In the genomic region with DNA sequence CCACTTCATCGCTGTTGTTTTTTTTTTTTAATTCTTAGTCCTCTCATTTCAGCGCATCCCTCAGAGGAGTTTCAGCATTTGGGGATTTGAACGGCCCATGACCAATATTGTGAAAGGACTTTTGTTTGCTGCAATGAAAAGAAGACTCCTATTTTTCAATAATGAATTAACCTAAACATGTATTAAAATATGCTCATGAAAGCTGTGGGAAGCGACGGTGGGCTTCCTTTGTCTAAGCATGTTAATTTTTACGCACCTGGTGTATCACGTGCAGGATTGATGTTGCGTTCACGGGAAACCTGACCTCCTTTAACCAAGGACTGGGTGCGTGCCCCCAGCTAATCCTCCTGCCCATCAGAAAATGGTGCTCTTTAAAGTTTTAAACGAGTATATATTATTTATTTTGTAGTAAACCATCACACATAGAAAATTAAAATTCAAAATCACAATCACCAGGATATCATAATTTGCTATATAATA, we compare ENCODE assay signal across 8 cellular contexts. TPM values are rescaled to one million over a fixed set of nuclear protein-coding genes. Genes with fewer than 3 reads are reported as not detected.
DNase-seq lines count a peak whose midpoint lies in the region; ATAC-seq and TF ChIP-seq lines count a peak whose summit lies in the region.

No MANE protein-coding gene starts in this region.

- H3K36me3 Mint-ChIP-seq in stimulated activated naive CD8-positive, alpha-beta T cell treated with anti-CD3 and anti-CD28 coated beads, Interleukin-15, Interleukin-2, amounts not matched to agents 100 ng/mL and 50 ng/mL, for 24 hours (ENCODE audit: low read depth) = no peaks in the 10 kb centered on the region
- no peaks in the 10 kb centered on the region for H3K36me3 Mint-ChIP-seq in activated naive CD8-positive, alpha-beta T cell treated with anti-CD3 and anti-CD28 coated beads, Interleukin-2, amount 10 ng/mL, durations not matched to agents 7 days and 5 days
- H3K36me3 Mint-ChIP-seq in memory B cell = no peaks in the 10 kb centered on the region

- peak overlapping the region; percentile 85 for H3K4me3 Mint-ChIP-seq in stimulated activated naive CD8-positive, alpha-beta T cell treated with anti-CD3 and anti-CD28 coated beads, Interleukin-15, Interleukin-2, amounts not matched to agents 100 ng/mL and 50 ng/mL, for 24 hours
- H3K4me3 Mint-ChIP-seq in activated naive CD8-positive, alpha-beta T cell treated with anti-CD3 and anti-CD28 coated beads, Interleukin-2, amount 10 ng/mL, durations not matched to agents 7 days and 5 days = peak overlapping the region; percentile 95
- H3K4me3 Mint-ChIP-seq in memory B cell = peak overlapping the region; percentile 93

- peaks cover 10% of the 10 kb centered on the region for H3K4me1 Mint-ChIP-seq in stimulated activated naive CD8-positive, alpha-beta T cell treated with anti-CD3 and anti-CD28 coated beads, Interleukin-15, Interleukin-2, amounts not matched to agents 100 ng/mL and 50 ng/mL, for 24 hours (ENCODE audit: low read depth)
- peaks cover 7% of the 10 kb centered on the region for H3K4me1 Mint-ChIP-seq in activated naive CD8-positive, alpha-beta T cell treated with anti-CD3 and anti-CD28 coated beads, Interleukin-2, amount 10 ng/mL, durations not matched to agents 7 days and 5 days
- peaks cover 14% of the 10 kb centered on the region for H3K4me1 Mint-ChIP-seq in memory B cell

- peak overlapping the region; percentile 48 for H3K27ac Mint-ChIP-seq in stimulated activated naive CD8-positive, alpha-beta T cell treated with anti-CD3 and anti-CD28 coated beads, Interleukin-15, Interleukin-2, amounts not matched to agents 100 ng/mL and 50 ng/mL, for 24 hours
- H3K27ac Mint-ChIP-seq in activated naive CD8-positive, alpha-beta T cell treated with anti-CD3 and anti-CD28 coated beads, Interleukin-2, amount 10 ng/mL, durations not matched to agents 7 days and 5 days = peak overlapping the region; percentile 69
- H3K27ac Mint-ChIP-seq in memory B cell = peak overlapping the region; percentile 93

- TF ChIP-seq CTCF in GM13977 (IDR thresholded peaks at IDR 0.05; ENCODE audit: extremely low read depth, insufficient read depth, missing control alignments) = no peak

- in situ Hi-C loops in GM13977 (cut with MboI; ENCODE audit: low pct_unique_long_range_greater_than_20kb, low sequenced_read_pairs, unreplicated experiment) = no loop called here

- no peak for DNase-seq in stimulated activated naive CD8-positive, alpha-beta T cell treated with anti-CD3 and anti-CD28 coated beads, Interleukin-15, Interleukin-2, amounts not matched to agents 100 U/mL and 50 U/mL, for 24 hours
- DNase-seq in activated naive CD8-positive, alpha-beta T cell treated with anti-CD3 and anti-CD28 coated beads, Interleukin-2, amount 10 ng/mL, durations not matched to agents 7 days and 5 days = no peak
- no peak for DNase-seq in memory B cell (ENCODE audit: low spot score in 2 of 2)
- no peak for DNase-seq in GM13977 (ENCODE audit: low spot score)
- no peak for DNase-seq in NCI-H187 treated with DMSO at 0.1 percent for 48 hours (lab: John Stamatoyannopoulos, UW)
- no peak for DNase-seq in retina
- DNase-seq in Kasumi-1 (lab: John Stamatoyannopoulos, UW) = no peak

- no peaks in the 10 kb centered on the region for H3K9me3 Mint-ChIP-seq in stimulated activated naive CD8-positive, alpha-beta T cell treated with anti-CD3 and anti-CD28 coated beads, Interleukin-15, Interleukin-2, amounts not matched to agents 100 ng/mL and 50 ng/mL, for 24 hours
- no peaks in the 10 kb centered on the region for H3K9me3 Mint-ChIP-seq in activated naive CD8-positive, alpha-beta T cell treated with anti-CD3 and anti-CD28 coated beads, Interleukin-2, amount 10 ng/mL, durations not matched to agents 7 days and 5 days
- no peaks in the 10 kb centered on the region for H3K9me3 Mint-ChIP-seq in memory B cell

- no peak for ATAC-seq in stimulated activated naive CD8-positive, alpha-beta T cell treated with anti-CD3 and anti-CD28 coated beads, Interleukin-15, Interleukin-2, amounts not matched to agents 100 U/mL and 50 U/mL, for 24 hours
- no peak for ATAC-seq in activated naive CD8-positive, alpha-beta T cell treated with anti-CD3 and anti-CD28 coated beads, Interleukin-2, amount 10 ng/mL, durations not matched to agents 7 days and 5 days (ENCODE audit: low read depth)
- no peak for ATAC-seq in memory B cell (ENCODE audit: low read depth)

- H3K27me3 Mint-ChIP-seq in stimulated activated naive CD8-positive, alpha-beta T cell treated with anti-CD3 and anti-CD28 coated beads, Interleukin-15, Interleukin-2, amounts not matched to agents 100 ng/mL and 50 ng/mL, for 24 hours = peaks cover 26% of the 10 kb centered on the region
- peaks cover 53% of the 10 kb centered on the region for H3K27me3 Mint-ChIP-seq in activated naive CD8-positive, alpha-beta T cell treated with anti-CD3 and anti-CD28 coated beads, Interleukin-2, amount 10 ng/mL, durations not matched to agents 7 days and 5 days
- peaks cover 5% of the 10 kb centered on the region for H3K27me3 Mint-ChIP-seq in memory B cell

- POLR2A ChIA-PET in activated naive CD8-positive, alpha-beta T cell treated with anti-CD3 and anti-CD28 coated beads, Interleukin-2, amount 10 ng/mL, durations not matched to agents 7 days and 5 days (lab: Charles Lee) = no interaction called here

RNA-seq across cellular contexts. Expression of gene CCDC110, which starts 0.6 kb away (rescaled TPM):
- total RNA-seq in activated naive CD8-positive, alpha-beta T cell treated with anti-CD3 and anti-CD28 coated beads, Interleukin-2, amount 10 ng/mL, durations not matched to agents 7 days and 5 days = under 1 TPM; 0.11 to 0.19 TPM

RNA-seq across cellular contexts. Expression of gene UFSP2, which starts 46.3 kb away (rescaled TPM):
- total RNA-seq in activated naive CD8-positive, alpha-beta T cell treated with anti-CD3 and anti-CD28 coated beads, Interleukin-2, amount 10 ng/mL, durations not matched to agents 7 days and 5 days = 10 to 100 TPM; 19.8 to 24.1 TPM
